In genomic region chr11:117419915-117420485, GRCh38 we compare ENCODE assay signal across 18 cellular contexts.
"Had no signal": no experiment of that assay in that cellular context is flagged by ENCODE, and none has a peak within 500 bp of the region (broad histone marks: within the 10 kb centered on the region; RNA-seq: fewer than 3 reads in every experiment).

No MANE protein-coding gene starts in this region.

- DNase-seq: activated CD4-positive, alpha-beta T cell treated with anti-CD3 and anti-CD28 coated beads for 4 hours; activated CD8-positive, alpha-beta memory T cell treated with anti-CD3 and anti-CD28 coated beads, Interleukin-2, amount 50 U/mL, for 4 hours; activated CD8-positive, alpha-beta T cell treated with anti-CD3 and anti-CD28 coated beads for 36 hours; Kasumi-1; KBM-7; NCI-H1105 treated with DMSO at 0.1 percent for 48 hours; NCI-H1436 treated with DMSO at 0.1 percent for 48 hours; NCI-H187; NCI-H2081; NCI-H446; NCI-H524; SHP77 treated with DMSO at 0.1 percent for 48 hours had no signal

- H3K27ac Mint-ChIP-seq: activated CD8-positive, alpha-beta T cell treated with anti-CD3 and anti-CD28 coated beads for 36 hours; activated naive CD4-positive, alpha-beta T cell treated with anti-CD3 and anti-CD28 coated beads, Interleukin-2, amount 50 U/mL, for 24 hours; activated T-helper 17 cell treated with anti-CD3 and anti-CD28 coated beads, Interleukin-2, amount 50 U/mL, for 72 hours; T-helper 1 cell treated with Interleukin-12 subunit alpha and Interleukin-12 subunit beta and Interleukin-4 antibody, amounts not matched to agents 30 μg/mL and 1 μg/mL, for 36 hours had no signal

- H3K27ac ChIP-seq: breast epithelium, Peyer's patch had no signal

- H3K27me3 ChIP-seq: breast epithelium, Peyer's patch had no signal

- ATAC-seq: activated CD4-positive, CD25-positive, alpha-beta regulatory T cell treated with anti-CD3 and anti-CD28 coated beads, Interleukin-2, amount 50 U/mL, for 24 hours; activated CD8-positive, alpha-beta T cell treated with anti-CD3 and anti-CD28 coated beads for 36 hours; activated T-helper 17 cell treated with anti-CD3 and anti-CD28 coated beads, Interleukin-2, amount 50 U/mL, for 72 hours had no signal

- H3K4me1 ChIP-seq: breast epithelium, Peyer's patch had no signal

- H3K4me1 Mint-ChIP-seq: activated naive CD4-positive, alpha-beta T cell treated with anti-CD3 and anti-CD28 coated beads, Interleukin-2, amount 50 U/mL, for 24 hours; activated T-helper 17 cell treated with anti-CD3 and anti-CD28 coated beads, Interleukin-2, amount 50 U/mL, for 72 hours had no signal

- H3K36me3 Mint-ChIP-seq: activated naive CD4-positive, alpha-beta T cell treated with anti-CD3 and anti-CD28 coated beads, Interleukin-2, amount 50 U/mL, for 24 hours had no signal

- H3K4me3 ChIP-seq: breast epithelium, Peyer's patch had no signal

- H3K4me3 Mint-ChIP-seq: activated CD8-positive, alpha-beta T cell treated with anti-CD3 and anti-CD28 coated beads for 36 hours; activated naive CD4-positive, alpha-beta T cell treated with anti-CD3 and anti-CD28 coated beads, Interleukin-2, amount 50 U/mL, for 24 hours; activated T-helper 17 cell treated with anti-CD3 and anti-CD28 coated beads, Interleukin-2, amount 50 U/mL, for 72 hours; T-helper 1 cell treated with Interleukin-12 subunit alpha and Interleukin-12 subunit beta and Interleukin-4 antibody, amounts not matched to agents 30 μg/mL and 1 μg/mL, for 36 hours had no signal

- H3K36me3 ChIP-seq: breast epithelium, Peyer's patch had no signal

- H3K9me3 Mint-ChIP-seq: activated CD8-positive, alpha-beta T cell treated with anti-CD3 and anti-CD28 coated beads for 36 hours; activated naive CD4-positive, alpha-beta T cell treated with anti-CD3 and anti-CD28 coated beads, Interleukin-2, amount 50 U/mL, for 24 hours; activated T-helper 17 cell treated with anti-CD3 and anti-CD28 coated beads, Interleukin-2, amount 50 U/mL, for 72 hours; T-helper 1 cell treated with Interleukin-12 subunit alpha and Interleukin-12 subunit beta and Interleukin-4 antibody, amounts not matched to agents 30 μg/mL and 1 μg/mL, for 36 hours had no signal

- H3K9me3 ChIP-seq: breast epithelium, Peyer's patch had no signal
